20 cellular contexts compared by ENCODE assay signal in the genomic region with DNA sequence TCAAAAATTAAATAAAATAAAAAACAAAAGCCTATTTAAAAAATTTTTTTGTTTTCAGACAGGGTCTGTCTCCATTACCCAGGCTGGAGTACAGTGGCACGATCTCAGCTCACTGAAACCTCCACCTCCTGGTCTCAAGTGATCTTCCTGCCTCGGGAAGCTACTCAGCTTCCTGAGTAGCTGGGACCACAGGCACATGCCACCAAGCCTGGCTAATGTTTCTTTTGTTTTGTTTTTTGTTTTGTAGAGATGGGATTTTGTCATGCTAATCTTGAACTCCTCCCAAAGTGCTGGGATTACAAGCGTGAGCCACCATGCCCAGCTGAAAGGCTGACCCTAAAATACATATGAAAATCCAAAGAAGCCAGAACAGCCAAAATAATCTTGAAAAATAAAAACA. TPM values are rescaled to one million over a fixed set of nuclear protein-coding genes. Genes with fewer than 3 reads are reported as not detected.
"Had no signal": no experiment of that assay in that cellular context is flagged by ENCODE, and none has a peak within 500 bp of the region (broad histone marks: within the 10 kb centered on the region; RNA-seq: fewer than 3 reads in every experiment).

No MANE protein-coding gene starts in this region.

- H3K27me3 ChIP-seq: ascending aorta, colonic mucosa, esophagus squamous epithelium, heart right ventricle, ovary, tibial nerve, uterus had no signal

- H3K9me3 Mint-ChIP-seq: activated naive CD4-positive, alpha-beta T cell treated with anti-CD3 and anti-CD28 coated beads, Interleukin-2, amount 50 U/mL, for 24 hours; natural killer cell had no signal

- H3K36me3 Mint-ChIP-seq: activated naive CD4-positive, alpha-beta T cell treated with anti-CD3 and anti-CD28 coated beads, Interleukin-2, amount 50 U/mL, for 24 hours; memory B cell; natural killer cell had no signal

- H3K4me3 Mint-ChIP-seq: activated naive CD4-positive, alpha-beta T cell treated with anti-CD3 and anti-CD28 coated beads, Interleukin-2, amount 50 U/mL, for 24 hours; central memory CD8-positive, alpha-beta T cell; memory B cell; natural killer cell had no signal

- H3K9me3 ChIP-seq: ascending aorta, colonic mucosa, esophagus squamous epithelium, heart right ventricle, left ventricle myocardium inferior, ovary, psoas muscle, tibial nerve, uterus had no signal

- H3K27ac Mint-ChIP-seq: activated naive CD4-positive, alpha-beta T cell treated with anti-CD3 and anti-CD28 coated beads, Interleukin-2, amount 50 U/mL, for 24 hours; memory B cell; natural killer cell had no signal

- H3K4me3 ChIP-seq: ascending aorta, colonic mucosa, esophagus squamous epithelium, heart right ventricle, left ventricle myocardium inferior, ovary, psoas muscle, tibial nerve, uterus had no signal

- H3K27ac ChIP-seq: ascending aorta, colonic mucosa, esophagus squamous epithelium, heart right ventricle, left ventricle myocardium inferior, ovary, psoas muscle, tibial nerve, uterus had no signal

- H3K4me1 ChIP-seq: ascending aorta, colonic mucosa, tibial nerve, uterus had no signal

- H3K36me3 ChIP-seq: ascending aorta, colonic mucosa, ovary, uterus had no signal

- DNase-seq: activated CD4-positive, alpha-beta T cell treated with anti-CD3 and anti-CD28 coated beads, Interleukin-2, amount 50 U/mL, for 1 hour; activated gamma-delta T cell; colonic mucosa; esophagus squamous epithelium; heart right ventricle; left ventricle myocardium inferior; natural killer cell; psoas muscle; right cardiac atrium; stimulated activated naive CD8-positive, alpha-beta T cell treated with anti-CD3 and anti-CD28 coated beads, Interleukin-15, Interleukin-2, amounts not matched to agents 100 U/mL and 50 U/mL, for 24 hours; substantia nigra; T1000; uterus had no signal

- ATAC-seq: activated CD4-positive, CD25-positive, alpha-beta regulatory T cell treated with anti-CD3 and anti-CD28 coated beads, Interleukin-2, amount 50 U/mL, for 24 hours; heart right ventricle; natural killer cell; psoas muscle; right cardiac atrium; stimulated activated naive CD8-positive, alpha-beta T cell treated with anti-CD3 and anti-CD28 coated beads, Interleukin-15, Interleukin-2, amounts not matched to agents 100 U/mL and 50 U/mL, for 24 hours had no signal

- H3K27me3 Mint-ChIP-seq: activated naive CD4-positive, alpha-beta T cell treated with anti-CD3 and anti-CD28 coated beads, Interleukin-2, amount 50 U/mL, for 24 hours; central memory CD8-positive, alpha-beta T cell; memory B cell had no signal

RNA-seq across cellular contexts. Expression of gene CHADL, which starts 56.1 kb away (rescaled TPM):
- total RNA-seq: ascending aorta had no signal
